In the genomic region with DNA sequence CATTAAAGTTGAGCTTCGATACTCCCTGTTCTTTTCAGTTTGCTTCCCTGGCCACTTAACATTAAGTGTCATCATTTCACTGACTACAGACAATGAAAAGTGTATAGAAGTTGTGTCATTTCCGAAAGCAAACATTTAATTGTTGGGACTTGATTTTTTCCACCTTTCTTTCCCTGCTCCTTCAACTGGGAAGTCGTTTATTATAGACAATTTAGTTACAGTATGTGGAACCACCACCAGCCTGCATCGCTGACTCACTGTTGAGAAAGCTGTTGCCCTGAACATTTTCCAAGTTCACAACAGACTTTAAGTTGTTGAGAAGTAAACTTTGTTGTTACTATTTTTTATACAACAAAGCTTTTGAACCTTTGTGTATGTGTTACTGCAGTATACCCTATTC, we compare ENCODE assay signal across 18 cellular contexts.
DNase-seq lines count a peak whose midpoint lies in the region; ATAC-seq, FAIRE-seq and TF ChIP-seq lines count a peak whose summit lies in the region.
"Had no signal": no experiment of that assay in that cellular context is flagged by ENCODE, and none has a peak within 500 bp of the region (broad histone marks: within the 10 kb centered on the region; RNA-seq: fewer than 3 reads in every experiment).

No MANE protein-coding gene starts in this region.

- TF ChIP-seq CTCF in LNCaP clone FGC (IDR thresholded peaks at IDR 0.05; ENCODE audit: control insufficient read depth, extremely low read depth, insufficient read depth) (no peak), kidney epithelial cell (IDR thresholded peaks at IDR 0.05; ENCODE audit: insufficient read depth, low read length, poor library complexity, severe bottlenecking) (no peak), WERI-Rb-1 (IDR thresholded peaks at IDR 0.05; ENCODE audit: low read depth, low read length) (no peak)

- FAIRE-seq in HTR-8/SVneo (lab: Jason Lieb, UNC), result no peak
- FAIRE-seq: GM12878, H1 had no signal

- no peak overlapping the region for H3K27ac ChIP-seq in WERI-Rb-1
- H3K27ac ChIP-seq: C4-2B, SJCRH30 had no signal

- no peak for ATAC-seq in HG03175 (IDR thresholded peaks at IDR 0.05; ENCODE audit: unreplicated experiment)
- ATAC-seq: GM12878 had no signal

- H3K9me3 ChIP-seq in WERI-Rb-1 (ENCODE audit: severe bottlenecking), result no peaks in the 10 kb centered on the region
- H3K9me3 ChIP-seq: MG63, SJCRH30 had no signal

- no peaks in the 10 kb centered on the region for H3K36me3 ChIP-seq in kidney epithelial cell (ENCODE audit: control insufficient read depth, insufficient read depth, low read length)
- H3K36me3 ChIP-seq in WERI-Rb-1, result no peaks in the 10 kb centered on the region
- H3K36me3 ChIP-seq: MG63, SJCRH30 had no signal

- H3K4me3 ChIP-seq in LNCaP clone FGC (ENCODE audit: low read depth, low read length) (no peak overlapping the region), kidney epithelial cell (ENCODE audit: low read depth, low read length) (no peak overlapping the region), WERI-Rb-1 (ENCODE audit: low read depth, low read length) (no peak overlapping the region)
- H3K4me3 ChIP-seq: GM12878, MG63, SJCRH30 had no signal

- peak; percentile 56 for DNase-seq in DMS53 treated with DMSO at 0.1 percent for 48 hours (lab: John Stamatoyannopoulos, UW; ENCODE audit: unreplicated experiment)
- DNase-seq in LNCaP clone FGC (ENCODE audit: low read depth), result peak; percentile 18
- peak; percentile 1 for DNase-seq in astrocyte of the hippocampus (ENCODE audit: low read depth, low spot score)
- DNase-seq in kidney epithelial cell (ENCODE audit: low read depth), result peak; percentile 26
- no peak for DNase-seq in SIG-M5 treated with dmso at 0.1 percent for 504 hours (lab: John Stamatoyannopoulos, UW; ENCODE audit: unreplicated experiment)
- no peak for DNase-seq in WERI-Rb-1
- no peak for DNase-seq in HTR-8/SVneo (ENCODE audit: insufficient read length, low spot score)
- DNase-seq: MG63, NCI-H1092 treated with DMSO at 0.1 percent for 48 hours, NCI-H146, NCI-H2029 treated with DMSO at 0.1 percent for 48 hours, NCI-H774, RPMI8226, SJCRH30 had no signal

- H3K27me3 ChIP-seq in kidney epithelial cell (ENCODE audit: control insufficient read depth, insufficient read depth, low read length) (no peaks in the 10 kb centered on the region), WERI-Rb-1 (ENCODE audit: insufficient read depth, low read depth, severe bottlenecking) (no peaks in the 10 kb centered on the region)
- H3K27me3 ChIP-seq: MG63, SJCRH30 had no signal

Comparison
In these comparisons a context has a peak if more than half of its experiments do, and no peak if none do; other contexts are left out.
1. DNase-seq: peak in DMS53 treated with DMSO at 0.1 percent for 48 hours (single experiment), LNCaP clone FGC (single experiment), astrocyte of the hippocampus (single experiment) and kidney epithelial cell (single experiment); none in SIG-M5 treated with dmso at 0.1 percent for 504 hours (single experiment), WERI-Rb-1 (single experiment) and HTR-8/SVneo (single experiment).